In the genomic region with DNA sequence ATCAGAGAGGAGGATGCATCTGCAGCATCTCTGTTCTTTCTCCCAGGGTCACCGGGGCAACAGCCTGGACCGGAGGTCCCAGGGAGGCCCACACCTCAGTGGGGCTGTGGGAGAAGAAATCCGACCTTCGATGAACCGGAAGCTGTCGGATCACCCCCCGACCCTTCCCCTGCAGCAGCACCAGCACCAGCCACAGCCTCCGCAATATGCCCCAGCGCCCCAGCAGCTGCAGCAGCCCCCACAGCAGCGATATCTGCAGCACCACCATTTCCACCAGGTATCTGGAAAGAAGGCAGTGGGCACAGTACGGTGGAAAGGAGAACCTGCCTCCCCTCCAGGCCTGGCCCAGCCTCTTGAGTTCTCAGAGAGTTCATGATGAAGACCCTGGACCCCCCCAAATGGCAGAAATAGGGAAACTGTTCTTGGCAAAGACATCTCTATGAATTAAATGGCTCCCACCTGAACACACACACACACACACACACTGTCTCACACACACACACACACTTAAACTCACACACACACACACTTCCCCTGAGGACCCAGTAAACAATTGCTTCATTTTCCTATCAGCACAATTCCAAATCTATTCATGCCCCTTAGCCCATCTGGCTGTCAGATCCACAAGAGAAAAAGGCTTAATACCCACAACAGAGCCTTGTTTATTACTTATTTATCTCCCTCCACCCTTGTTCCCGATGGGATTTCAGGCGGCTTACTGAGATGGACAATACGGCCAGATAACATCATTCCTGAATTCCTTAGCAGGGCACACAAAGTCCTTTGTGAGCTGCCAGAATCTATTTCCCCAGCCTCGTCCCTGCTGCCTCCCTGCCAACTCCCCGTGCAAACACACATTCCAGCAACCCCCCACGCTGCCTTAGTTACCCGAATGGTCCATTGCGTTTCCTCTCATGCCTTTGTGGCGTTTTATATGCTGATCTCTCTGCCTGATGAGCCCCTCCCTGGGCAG, we compare ENCODE assay signal across 1 cellular context.
A peak's percentile ranks its signal among the peaks of the same experiment; 100 is the strongest.
TF ChIP-seq lines count a peak whose summit lies in the region.

No MANE protein-coding gene starts in this region.

TF ChIP-seq in SK-N-SH, 30 proteins besides CTCF, POLR2A, EP300 and RAD21:
- TF ChIP-seq TEAD4 (IDR thresholded peaks at IDR 0.05; ENCODE audit: borderline replicate concordance, insufficient read depth) (0 out of 2 replicates have a peak, but pooled peaks have one; percentile 14), FOXJ3 (CRISPR knock-in tag; IDR thresholded peaks at IDR 0.05) (no peak)
